In the genomic region with DNA sequence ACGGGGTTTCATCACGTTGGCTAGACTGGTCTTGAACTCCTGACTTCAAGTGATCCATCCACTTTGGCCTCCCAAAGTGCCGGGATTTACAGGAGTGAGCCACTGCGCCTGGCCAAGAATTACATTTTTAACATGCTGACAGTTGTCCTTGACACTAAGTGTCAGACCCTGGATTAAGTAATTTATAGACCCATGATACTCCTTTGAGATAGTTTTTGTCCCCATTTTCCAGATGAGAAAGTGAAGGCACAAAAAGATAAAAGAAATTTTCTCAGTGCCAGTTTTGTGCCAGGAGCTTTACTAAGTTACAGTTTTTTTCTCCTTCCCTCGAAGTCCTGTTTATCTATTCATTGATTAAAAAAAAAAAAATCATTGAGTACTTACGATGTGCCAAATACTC, we compare ENCODE assay signal across 26 cellular contexts. TPM values are rescaled to one million over a fixed set of nuclear protein-coding genes. Genes with fewer than 3 reads are reported as not detected.
DNase-seq lines count a peak whose midpoint lies in the region; ATAC-seq, FAIRE-seq and TF ChIP-seq lines count a peak whose summit lies in the region.
"Had no signal": no experiment of that assay in that cellular context is flagged by ENCODE, and none has a peak within 500 bp of the region (broad histone marks: within the 10 kb centered on the region; RNA-seq: fewer than 3 reads in every experiment).

No MANE protein-coding gene starts in this region.

- H3K4me2 ChIP-seq in K562 (ENCODE audit: insufficient read depth, low read length) (no peak overlapping the region), osteoblast (ENCODE audit: insufficient read depth, low read length) (no peak overlapping the region)
- H3K4me2 ChIP-seq: BLaER1 had no signal

- 39% methylated on average over 6 of the region's 6 CpGs for WGBS in K562 (ENCODE audit: insufficient coverage, low coverage, missing lambda C conversion rate)

- TF ChIP-seq EP300 in K562 (IDR thresholded peaks at IDR 0.05; ENCODE audit: low read length), result no peak

- no peak overlapping the region for H2AFZ ChIP-seq in K562 (ENCODE audit: low read depth, low read length)
- H2AFZ ChIP-seq in osteoblast (ENCODE audit: low read length), result no peak overlapping the region

- no peak overlapping the region for H3K4me3 ChIP-seq in RWPE2 (ENCODE audit: severe bottlenecking)
- no peak overlapping the region for H3K4me3 ChIP-seq in K562
- no peak overlapping the region for H3K4me3 ChIP-seq in osteoblast (ENCODE audit: insufficient read depth, low read length)
- H3K4me3 ChIP-seq: BLaER1, GM12878 had no signal

- in situ Hi-C loops in K562 (cut with MboI), result no loop called here

- no peaks in the 10 kb centered on the region for H4K20me1 ChIP-seq in K562 (replicated peaks; ENCODE audit: control insufficient read depth, insufficient read depth, low read length)
- no peaks in the 10 kb centered on the region for H4K20me1 ChIP-seq in osteoblast (ENCODE audit: insufficient read depth, low read length)
- H4K20me1 ChIP-seq: BLaER1 had no signal

- no peaks in the 10 kb centered on the region for H3K9me1 ChIP-seq in K562 (ENCODE audit: control insufficient read depth, insufficient read depth, low read length)

- intact Hi-C loops in K562 (cut with micrococcal nuclease), result no loop called here
- intact Hi-C loops in activated CD4-positive, alpha-beta T cell treated with anti-CD3 and anti-CD28 coated beads for 36 hours (cut with DNase I, micrococcal nuclease), result no loop called here

- BruUV-seq in K562 (replicated peaks; lab: Mats Ljungman, UMichigan), result no TSS peak

- no peak overlapping the region for H3K4me3 Mint-ChIP-seq in activated CD4-positive, alpha-beta T cell treated with anti-CD3 and anti-CD28 coated beads for 36 hours
- H3K4me3 Mint-ChIP-seq: CD14-positive monocyte; CD4-positive, alpha-beta memory T cell; CD4-positive, CD25-positive, alpha-beta regulatory T cell; CD8-positive, alpha-beta memory T cell had no signal

- H3K9me3 ChIP-seq in RWPE2 (ENCODE audit: severe bottlenecking), result no peaks in the 10 kb centered on the region
- H3K9me3 ChIP-seq in K562 (replicated peaks; ENCODE audit: control insufficient read depth, insufficient read depth, low read depth, low read length), result no peaks in the 10 kb centered on the region
- H3K9me3 ChIP-seq in osteoblast (ENCODE audit: low read depth, low read length), result no peaks in the 10 kb centered on the region
- H3K9me3 ChIP-seq: BE2C had no signal

- H3K27me3 ChIP-seq in RWPE2 (ENCODE audit: insufficient read depth, poor library complexity, severe bottlenecking) (no peaks in the 10 kb centered on the region), K562 (ENCODE audit: control insufficient read depth in 2 of 2, insufficient read depth in 2 of 2, low read length in 2 of 2) (no peaks in the 10 kb centered on the region), osteoblast (ENCODE audit: insufficient read depth, low read length) (no peaks in the 10 kb centered on the region)
- H3K27me3 ChIP-seq: BE2C, BLaER1 had no signal

- no peak for TF ChIP-seq CTCF in RWPE2 (IDR thresholded peaks at IDR 0.05; ENCODE audit: poor library complexity, severe bottlenecking)
- TF ChIP-seq CTCF in K562 (IDR thresholded peaks at IDR 0.05 in 2 of 3, conservative IDR thresholded peaks at IDR 0.05 in 1 of 3; ENCODE audit: insufficient read depth in 2 of 3, low read depth in 1 of 3, low read length in 3 of 3), result no peak
- TF ChIP-seq CTCF in osteoblast (IDR thresholded peaks at IDR 0.05; ENCODE audit: extremely low read depth, low read depth, low read length), result no peak

- no peaks in the 10 kb centered on the region for H3K36me3 ChIP-seq in RWPE2 (ENCODE audit: low read depth)
- H3K36me3 ChIP-seq in K562 (ENCODE audit: control insufficient read depth, insufficient read depth, low read length), result no peaks in the 10 kb centered on the region
- no peaks in the 10 kb centered on the region for H3K36me3 ChIP-seq in osteoblast (ENCODE audit: insufficient read depth, low read length)
- H3K36me3 ChIP-seq: BE2C, BLaER1 had no signal

- POLR2A ChIA-PET in K562 (lab: Yijun Ruan, JAX), result interaction anchor here (0.6 to 1.0 kb wide), 2 partner anchors 10 to 296 kb away, joined by 3 read pairs; a partner anchor contains a TSS
- POLR2A ChIA-PET in activated CD4-positive, alpha-beta T cell treated with anti-CD3 and anti-CD28 coated beads for 36 hours (lab: Charles Lee), result no interaction called here

- peak; percentile 17 for DNase-seq in RWPE2 (ENCODE audit: low spot score)
- DNase-seq in K562 (ENCODE audit: extremely low read depth in 1 of 4, low spot score in 3 of 4), result no peak
- peak; percentile 52 for DNase-seq in osteoblast (ENCODE audit: insufficient read length, low spot score, missing footprints)
- no peak for DNase-seq in activated CD4-positive, alpha-beta T cell treated with anti-CD3 and anti-CD28 coated beads for 36 hours
- DNase-seq: 8988T; ACHN; BE2C; C1 segment of cervical spinal cord; CD4-positive, alpha-beta memory T cell; CD4-positive, CD25-positive, alpha-beta regulatory T cell; CD8-positive, alpha-beta memory T cell; COR-L47; DMS 273 treated with DMSO at 0.1 percent for 48 hours; DMS153; DMS53; DMS79; DND-41; EL; GDM1 had no signal

- no peak for FAIRE-seq in K562 (lab: Jason Lieb, UNC)
- FAIRE-seq: A204.1, GM12878, GM12892, GM19239 had no signal

- TF ChIP-seq POLR2A in K562 (conservative IDR thresholded peaks at IDR 0.05), result no peak

- ATAC-seq in RWPE2 (ENCODE audit: low read depth) (no peak), K562 (no peak), GM21737 (IDR thresholded peaks at IDR 0.05; ENCODE audit: unreplicated experiment) (no peak)
- ATAC-seq in activated CD4-positive, alpha-beta T cell treated with anti-CD3 and anti-CD28 coated beads for 36 hours, result no peak
- ATAC-seq: GM12878 had no signal

- no peak overlapping the region for H3K27ac ChIP-seq in RWPE2 (ENCODE audit: poor library complexity, severe bottlenecking)
- no peak overlapping the region for H3K27ac ChIP-seq in K562 (ENCODE audit: extremely low read depth, low read depth, low read length)
- no peak overlapping the region for H3K27ac ChIP-seq in osteoblast (ENCODE audit: low read depth, low read length)
- H3K27ac ChIP-seq: BLaER1 had no signal

- peaks cover 4% of the 10 kb centered on the region for H3K4me1 Mint-ChIP-seq in activated CD4-positive, alpha-beta T cell treated with anti-CD3 and anti-CD28 coated beads for 36 hours

- CTCF ChIA-PET in K562 (lab: Yijun Ruan, JAX; ENCODE audit: low intra/inter-chr PET ratio), result no interaction called here
- CTCF ChIA-PET in activated CD4-positive, alpha-beta T cell treated with anti-CD3 and anti-CD28 coated beads for 36 hours (lab: Charles Lee), result no interaction called here

- no peaks in the 10 kb centered on the region for H3K9me3 Mint-ChIP-seq in activated CD4-positive, alpha-beta T cell treated with anti-CD3 and anti-CD28 coated beads for 36 hours (ENCODE audit: low read depth)
- H3K9me3 Mint-ChIP-seq: CD14-positive monocyte; CD4-positive, alpha-beta memory T cell; CD4-positive, CD25-positive, alpha-beta regulatory T cell; CD8-positive, alpha-beta memory T cell had no signal

- no peaks in the 10 kb centered on the region for H3K79me2 ChIP-seq in K562 (ENCODE audit: control insufficient read depth, insufficient read depth, low read length)
- H3K79me2 ChIP-seq in osteoblast (ENCODE audit: insufficient read depth, low read length), result no peaks in the 10 kb centered on the region

- no peak for TF ChIP-seq RAD21 in K562 (CRISPR knock-in tag; conservative IDR thresholded peaks at IDR 0.05 in 1 of 2, IDR thresholded peaks at IDR 0.05 in 1 of 2)

- H3K4me1 ChIP-seq in RWPE2 (ENCODE audit: insufficient read depth, poor library complexity, severe bottlenecking) (no peaks in the 10 kb centered on the region), K562 (replicated peaks in 1 of 2; ENCODE audit: control insufficient read depth in 2 of 2, insufficient read depth in 2 of 2, low read length in 2 of 2) (no peaks in the 10 kb centered on the region; a peak in 1 of 5 replicates), osteoblast (ENCODE audit: insufficient read depth, low read length) (no peaks in the 10 kb centered on the region)
- H3K4me1 ChIP-seq: BE2C, BLaER1 had no signal

- no peaks in the 10 kb centered on the region for H3K36me3 Mint-ChIP-seq in activated CD4-positive, alpha-beta T cell treated with anti-CD3 and anti-CD28 coated beads for 36 hours (ENCODE audit: low read depth)
- H3K36me3 Mint-ChIP-seq: CD14-positive monocyte; CD4-positive, alpha-beta memory T cell; CD4-positive, CD25-positive, alpha-beta regulatory T cell; CD8-positive, alpha-beta memory T cell had no signal

- no peaks in the 10 kb centered on the region for H3K27me3 Mint-ChIP-seq in activated CD4-positive, alpha-beta T cell treated with anti-CD3 and anti-CD28 coated beads for 36 hours
- H3K27me3 Mint-ChIP-seq: CD4-positive, alpha-beta memory T cell; CD4-positive, CD25-positive, alpha-beta regulatory T cell; CD8-positive, alpha-beta memory T cell had no signal

- no peak overlapping the region for H3K9ac ChIP-seq in K562 (ENCODE audit: insufficient read depth in 1 of 2, low read depth in 2 of 2, low read length in 2 of 2)
- H3K9ac ChIP-seq: BLaER1 had no signal

- H3K27ac Mint-ChIP-seq in activated CD4-positive, alpha-beta T cell treated with anti-CD3 and anti-CD28 coated beads for 36 hours, result no peak overlapping the region
- H3K27ac Mint-ChIP-seq: CD14-positive monocyte; CD4-positive, alpha-beta memory T cell; CD4-positive, CD25-positive, alpha-beta regulatory T cell had no signal

RNA-seq across cellular contexts. Expression of a gene that starts 9.8 kb away (rescaled TPM):
- total RNA-seq in K562 (2011; cell fraction: chromatin; rRNA removed; ENCODE audit: low replicate concordance), result 8.9 and 14.8 TPM in 2 replicates
- total RNA-seq in K562 (2011; cell fraction: nucleolus; rRNA removed), result 12.9 and 17.7 TPM in 2 replicates
- 14.7 and 15.8 TPM in 2 replicates for total RNA-seq in K562 (2011; cell fraction: nucleoplasm; rRNA removed)
- total RNA-seq in K562 (2014; rRNA removed) (10.1 and 13.3 TPM in 2 replicates), K562 (2014; rRNA removed; fragmentation: Illumina TruSeq; extraction: Trizol) (8.6 and 9.7 TPM in 2 replicates), K562 (2015; rRNA removed; fragmentation: Illumina TruSeq; extraction: Trizol) (10.9 and 11.2 TPM in 2 replicates), K562 (2021) (9.8 and 10.4 TPM in 2 replicates), osteoblast (32.2 and 41.8 TPM in 2 replicates)
- polyA plus RNA-seq in K562 (2011; rRNA removed) (6.9 and 8.8 TPM in 2 replicates), K562 (2014; fragmentation: Illumina TruSeq; extraction: Trizol) (10.3 and 11.0 TPM in 2 replicates), K562 (2014; fragmentation: Nextera tagmentation; extraction: Ambion mirVana) (1 to 10 TPM; 7.3 to 9.1 TPM), K562 (2014; rRNA removed) (5.5 and 6.9 TPM in 2 replicates)
- polyA plus RNA-seq in K562 (2011; cell fraction: cytosol; rRNA removed), result 6.7 and 7.4 TPM in 2 replicates
- polyA plus RNA-seq in K562 (2011; cell fraction: nucleus; rRNA removed), result 11.6 and 12.1 TPM in 2 replicates
- 12.0 and 25.9 TPM in 2 replicates for polyA plus RNA-seq in K562 (2012)
- 5.5 TPM in 2 replicates for polyA minus RNA-seq in K562 (2011; rRNA and poly(A)+ RNA removed)
- polyA minus RNA-seq in K562 (2011; cell fraction: cytosol; rRNA and poly(A)+ RNA removed), result 4.8 and 5.4 TPM in 2 replicates
- 2.7 and 3.4 TPM in 2 replicates for polyA minus RNA-seq in K562 (2011; cell fraction: nucleus; rRNA and poly(A)+ RNA removed)
- total RNA-seq in activated CD4-positive, alpha-beta T cell treated with anti-CD3 and anti-CD28 coated beads for 36 hours, result 10 to 100 TPM; 16.5 to 18.2 TPM

RNA-seq across cellular contexts. Expression of a gene that starts 14.9 kb away (rescaled TPM):
- 2.5 and 7.2 TPM in 2 replicates for total RNA-seq in K562 (2011; cell fraction: chromatin; rRNA removed; ENCODE audit: low replicate concordance)
- 10.1 and 13.0 TPM in 2 replicates for total RNA-seq in K562 (2011; cell fraction: nucleolus; rRNA removed)
- total RNA-seq in K562 (2011; cell fraction: nucleoplasm; rRNA removed), result 7.0 and 8.1 TPM in 2 replicates
- 4.9 and 5.7 TPM in 2 replicates for total RNA-seq in K562 (2014; rRNA removed)
- 3.4 and 3.7 TPM in 2 replicates for total RNA-seq in K562 (2014; rRNA removed; fragmentation: Illumina TruSeq; extraction: Trizol)
- total RNA-seq in K562 (2015; rRNA removed; fragmentation: Illumina TruSeq; extraction: Trizol), result 3.8 and 4.0 TPM in 2 replicates
- total RNA-seq in K562 (2021), result 4.1 and 4.5 TPM in 2 replicates
- 5.3 and 7.1 TPM in 2 replicates for polyA plus RNA-seq in K562 (2011; rRNA removed)
- 6.2 and 20.5 TPM in 2 replicates for polyA plus RNA-seq in K562 (2011; cell fraction: cytosol; rRNA removed)
- polyA plus RNA-seq in K562 (2011; cell fraction: nucleus; rRNA removed), result 2.5 and 4.1 TPM in 2 replicates
- 5.5 and 7.4 TPM in 2 replicates for polyA plus RNA-seq in K562 (2012)
- 3.6 and 4.6 TPM in 2 replicates for polyA plus RNA-seq in K562 (2014; fragmentation: Illumina TruSeq; extraction: Trizol)
- 1 to 10 TPM; 1.6 to 2.6 TPM for polyA plus RNA-seq in K562 (2014; fragmentation: Nextera tagmentation; extraction: Ambion mirVana)
- polyA plus RNA-seq in K562 (2014; rRNA removed), result 6.1 and 9.6 TPM in 2 replicates
- 2.6 and 3.9 TPM in 2 replicates for polyA minus RNA-seq in K562 (2011; rRNA and poly(A)+ RNA removed)
- polyA minus RNA-seq in K562 (2011; cell fraction: cytosol; rRNA and poly(A)+ RNA removed), result 2.5 and 3.1 TPM in 2 replicates
- 0.81 and 1.3 TPM in 2 replicates for polyA minus RNA-seq in K562 (2011; cell fraction: nucleus; rRNA and poly(A)+ RNA removed)
- total RNA-seq in osteoblast, result 35.9 and 38.0 TPM in 2 replicates
- total RNA-seq in activated CD4-positive, alpha-beta T cell treated with anti-CD3 and anti-CD28 coated beads for 36 hours, result 1 to 10 TPM in 1 of 2 experiments, under 1 TPM in 1; 0.87 to 1.2 TPM
- total RNA-seq: CD4-positive, CD25-positive, alpha-beta regulatory T cell had no signal

Comparison
In these comparisons a context has a peak if more than half of its experiments do, and no peak if none do; other contexts are left out.
1. DNase-seq: peak in RWPE2 (single experiment) and osteoblast (single experiment); none in K562 (0 of 4) and activated CD4-positive, alpha-beta T cell treated with anti-CD3 and anti-CD28 coated beads for 36 hours (single experiment).